7 cellular contexts compared by ENCODE assay signal in the genomic region with DNA sequence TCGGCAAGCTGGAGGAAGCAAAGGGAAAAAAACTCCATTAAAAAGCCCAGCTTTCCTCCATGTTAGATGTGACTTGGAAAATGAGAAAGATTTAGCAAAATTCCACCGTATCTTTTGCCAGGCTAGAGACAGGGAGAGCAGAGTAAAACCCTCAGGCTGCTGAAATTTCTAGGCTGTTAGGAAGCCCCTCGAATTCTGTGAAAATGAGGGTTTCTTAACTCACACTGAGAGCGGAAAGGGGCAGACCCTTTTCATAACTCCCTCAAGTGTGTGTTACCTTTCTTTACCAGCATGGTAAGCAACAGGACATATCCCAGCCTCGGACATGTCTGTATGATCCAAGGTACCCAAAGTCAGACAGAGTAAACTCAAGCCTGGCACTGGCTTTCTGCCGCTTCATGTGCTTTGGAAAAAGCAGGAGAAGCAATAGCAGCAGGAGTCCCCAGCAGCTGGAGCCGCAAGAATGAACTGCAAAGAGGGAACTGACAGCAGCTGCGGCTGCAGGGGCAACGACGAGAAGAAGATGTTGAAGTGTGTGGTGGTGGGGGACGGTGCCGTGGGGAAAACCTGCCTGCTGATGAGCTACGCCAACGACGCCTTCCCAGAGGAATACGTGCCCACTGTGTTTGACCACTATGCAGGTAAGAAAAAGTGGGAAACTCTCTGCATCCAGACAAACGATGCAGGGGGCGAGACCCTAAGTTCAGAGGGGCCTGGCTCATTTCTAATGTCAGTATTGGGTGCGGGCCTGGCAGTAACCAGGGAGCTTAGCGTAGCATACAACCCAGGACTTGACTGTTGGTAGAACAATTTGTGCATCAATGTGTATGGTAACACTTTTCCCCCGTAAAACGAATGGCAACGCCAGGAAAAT. TPM values are rescaled to one million over a fixed set of nuclear protein-coding genes. Genes with fewer than 3 reads are reported as not detected.
A peak's percentile ranks its signal among the peaks of the same experiment; 100 is the strongest.
DNase-seq lines count a peak whose midpoint lies in the region; ATAC-seq lines count a peak whose summit lies in the region.

TSS of gene RHOJ (plus strand) at position 37 of the 874 bp plus-strand sequence. CDS start at position 464, 427 bp downstream.

- peak within 1 kb of the TSS; percentile 9 for H2BK15ac ChIP-seq in mesendoderm (replicated peaks; ENCODE audit: low read depth)

- no peak within 1 kb of the TSS for H3K9ac ChIP-seq in mesendoderm (ENCODE audit: low read length)

- H2BK5ac ChIP-seq in mesendoderm (ENCODE audit: low read length), result no peak within 1 kb of the TSS

- no CpG with 5 or more reads among the region's 23 CpGs for WGBS in mesendoderm (ENCODE audit: extremely low coverage, insufficient coverage, low lambda C conversion rate)

- no peak within 1 kb of the TSS for H2BK120ac ChIP-seq in mesendoderm (ENCODE audit: low read depth, low read length)

- DNase-seq in NCI-H2171 (lab: John Stamatoyannopoulos, UW) (peak; percentile 39), ecto neural progenitor cell (ENCODE audit: low spot score) (peak; percentile 77), mesendoderm (peak; percentile 57), ureter (ENCODE audit: low spot score) (no peak), AML-193 (lab: John Stamatoyannopoulos, UW) (no peak), cerebellar nuclear complex (lab: John Stamatoyannopoulos, UW) (no peak)

- H2AK5ac ChIP-seq in mesendoderm (ENCODE audit: low read length), result no peak within 1 kb of the TSS

- no peaks in the 10 kb centered on the region for H3K79me2 ChIP-seq in mesendoderm (ENCODE audit: control insufficient read depth, insufficient read depth, low read length)

- H3K4me2 ChIP-seq in mesendoderm (ENCODE audit: low read length), result no peak within 1 kb of the TSS

- no peak within 1 kb of the TSS for H4K5ac ChIP-seq in mesendoderm (ENCODE audit: low read length)

- peak within 1 kb of the TSS; percentile 4 for H3K27ac ChIP-seq in mesendoderm (ENCODE audit: low read depth, low read length)

- H3K79me1 ChIP-seq in mesendoderm (ENCODE audit: low read length), result no peaks in the 10 kb centered on the region

- no peaks in the 10 kb centered on the region for H3K27me3 ChIP-seq in mesendoderm (ENCODE audit: insufficient read depth, low read length, poor library complexity)

- H3K4me3 ChIP-seq in mesendoderm (ENCODE audit: low read length), result no peak within 1 kb of the TSS

- H3K36me3 ChIP-seq in mesendoderm (ENCODE audit: control insufficient read depth, insufficient read depth, low read length), result no peaks in the 10 kb centered on the region

- H3K18ac ChIP-seq in mesendoderm (ENCODE audit: low read length), result peak within 1 kb of the TSS; percentile 57

- no peak within 1 kb of the TSS for H3K4ac ChIP-seq in mesendoderm (ENCODE audit: low read depth, low read length)

- H3K23ac ChIP-seq in mesendoderm (ENCODE audit: low read length), result no peak within 1 kb of the TSS

- no peak for ATAC-seq in HG03108 (IDR thresholded peaks at IDR 0.05; ENCODE audit: unreplicated experiment)

- H3K4me1 ChIP-seq in mesendoderm (ENCODE audit: control insufficient read depth, low read depth, low read length), result no peaks in the 10 kb centered on the region

- H4K8ac ChIP-seq in mesendoderm (ENCODE audit: low read depth, low read length), result no peak within 1 kb of the TSS

- H3K56ac ChIP-seq in mesendoderm (ENCODE audit: low read length), result peak within 1 kb of the TSS; percentile 49

RNA-seq across cellular contexts. Expression of gene RHOJ, which starts in this region (rescaled TPM):
- polyA plus RNA-seq in mesendoderm (2013, experiment 1 of 2), result 0.07 TPM
- polyA plus RNA-seq in mesendoderm (2013, experiment 2 of 2), result 0.17 TPM
- 20.6 TPM for total RNA-seq in ureter

Comparison
In these comparisons a context has a peak if more than half of its experiments do, and no peak if none do; other contexts are left out.
1. DNase-seq: peak in NCI-H2171 (single experiment), ecto neural progenitor cell (single experiment) and mesendoderm (single experiment); none in ureter (single experiment), AML-193 (0 of 2) and cerebellar nuclear complex (0 of 2).